In genomic region chr6:127102299-127102698, GRCh38 we compare ENCODE assay signal across 12 cellular contexts. TPM values are rescaled to one million over a fixed set of nuclear protein-coding genes. Genes with fewer than 3 reads are reported as not detected.
DNase-seq lines count a peak whose midpoint lies in the region; ATAC-seq, FAIRE-seq and TF ChIP-seq lines count a peak whose summit lies in the region.
"Had no signal": no experiment of that assay in that cellular context is flagged by ENCODE, and none has a peak within 500 bp of the region (broad histone marks: within the 10 kb centered on the region; RNA-seq: fewer than 3 reads in every experiment).

No MANE protein-coding gene starts in this region.

- no peaks in the 10 kb centered on the region for H3K36me3 Mint-ChIP-seq in astrocyte (ENCODE audit: low read depth, unreplicated experiment)
- no peaks in the 10 kb centered on the region for H3K36me3 Mint-ChIP-seq in activated CD4-positive, alpha-beta memory T cell treated with anti-CD3 and anti-CD28 coated beads, Interleukin-2, amount 10 ng/mL, durations not matched to agents 7 days and 5 days (ENCODE audit: low read depth)

- H4K20me1 ChIP-seq in astrocyte (ENCODE audit: insufficient read depth, low read length) = no peaks in the 10 kb centered on the region

- no peaks in the 10 kb centered on the region for H3K79me2 ChIP-seq in astrocyte (ENCODE audit: insufficient read depth, low read length)

- TF ChIP-seq CTCF in astrocyte (IDR thresholded peaks at IDR 0.05; ENCODE audit: insufficient read depth, low read depth, low read length) (no peak), left lung (IDR thresholded peaks at IDR 0.05) (no peak), GM10248 (IDR thresholded peaks at IDR 0.05; ENCODE audit: control extremely low read depth, extremely low read depth, low read depth, missing control alignments) (no peak)

- H2AFZ ChIP-seq in astrocyte (ENCODE audit: low read depth, low read length) = no peak overlapping the region

- no peaks in the 10 kb centered on the region for H3K36me3 ChIP-seq in astrocyte (ENCODE audit: insufficient read depth, low read length)
- H3K36me3 ChIP-seq in left lung = no peaks in the 10 kb centered on the region

- FAIRE-seq in astrocyte (lab: Jason Lieb, UNC) = peak; percentile 92
- FAIRE-seq: GM12878 had no signal

- H3K27me3 Mint-ChIP-seq in astrocyte (ENCODE audit: low read depth, unreplicated experiment) = no peaks in the 10 kb centered on the region
- peaks cover 10% of the 10 kb centered on the region for H3K27me3 Mint-ChIP-seq in activated CD4-positive, alpha-beta memory T cell treated with anti-CD3 and anti-CD28 coated beads, Interleukin-2, amount 10 ng/mL, durations not matched to agents 7 days and 5 days

- CTCF ChIA-PET in activated CD4-positive, alpha-beta memory T cell treated with anti-CD3 and anti-CD28 coated beads, Interleukin-2, amount 10 ng/mL, durations not matched to agents 7 days and 5 days (lab: Charles Lee) = no interaction called here
- CTCF ChIA-PET in GM10248 (lab: Yijun Ruan, JAX) = no interaction called here

- DNase-seq in AG08395 (ENCODE audit: low spot score) (peak; percentile 80), LHCN-M2 (ENCODE audit: low read depth) (peak; percentile 84), astrocyte (ENCODE audit: low read depth) (peak; percentile 85), left lung (no peak), inferior parietal cortex (ENCODE audit: extremely low spot score) (no peak), GM10248 (ENCODE audit: extremely low spot score) (no peak)
- DNase-seq in activated CD4-positive, alpha-beta memory T cell treated with anti-CD3 and anti-CD28 coated beads, Interleukin-2, amount 10 ng/mL, durations not matched to agents 7 days and 5 days = no peak
- DNase-seq in activated naive CD4-positive, alpha-beta T cell treated with anti-CD3 and anti-CD28 coated beads, Interleukin-2, amount 50 U/mL, for 16 hours = no peak
- DNase-seq: activated naive CD8-positive, alpha-beta T cell treated with anti-CD3 and anti-CD28 coated beads, Interleukin-2, amount 50 U/mL, for 24 hours; CD4-positive, alpha-beta T cell had no signal

- no peak overlapping the region for H3K4me3 Mint-ChIP-seq in astrocyte (ENCODE audit: unreplicated experiment)
- no peak overlapping the region for H3K4me3 Mint-ChIP-seq in activated CD4-positive, alpha-beta memory T cell treated with anti-CD3 and anti-CD28 coated beads, Interleukin-2, amount 10 ng/mL, durations not matched to agents 7 days and 5 days
- H3K4me3 Mint-ChIP-seq: activated naive CD8-positive, alpha-beta T cell treated with anti-CD3 and anti-CD28 coated beads, Interleukin-2, amount 50 U/mL, for 24 hours; CD4-positive, alpha-beta T cell had no signal

- peak; percentile 85 for ATAC-seq in left lung
- ATAC-seq: activated naive CD8-positive, alpha-beta T cell treated with anti-CD3 and anti-CD28 coated beads, Interleukin-2, amount 50 U/mL, for 24 hours; GM12878 had no signal

- no peak overlapping the region for H3K27ac Mint-ChIP-seq in astrocyte (ENCODE audit: unreplicated experiment)
- H3K27ac Mint-ChIP-seq in activated CD4-positive, alpha-beta memory T cell treated with anti-CD3 and anti-CD28 coated beads, Interleukin-2, amount 10 ng/mL, durations not matched to agents 7 days and 5 days = no peak overlapping the region
- H3K27ac Mint-ChIP-seq: activated naive CD8-positive, alpha-beta T cell treated with anti-CD3 and anti-CD28 coated beads, Interleukin-2, amount 50 U/mL, for 24 hours; CD4-positive, alpha-beta T cell had no signal

- no peak overlapping the region for H3K9ac ChIP-seq in astrocyte (ENCODE audit: low read length)

- no peak overlapping the region for H3K4me2 ChIP-seq in astrocyte (ENCODE audit: low read length)

- peaks cover 21% of the 10 kb centered on the region for H3K4me1 Mint-ChIP-seq in astrocyte (ENCODE audit: low read depth, unreplicated experiment)
- H3K4me1 Mint-ChIP-seq in activated CD4-positive, alpha-beta memory T cell treated with anti-CD3 and anti-CD28 coated beads, Interleukin-2, amount 10 ng/mL, durations not matched to agents 7 days and 5 days = no peaks in the 10 kb centered on the region
- H3K4me1 Mint-ChIP-seq: activated naive CD8-positive, alpha-beta T cell treated with anti-CD3 and anti-CD28 coated beads, Interleukin-2, amount 50 U/mL, for 24 hours had no signal

- H3K9me3 ChIP-seq in astrocyte (ENCODE audit: insufficient read depth, low read depth, low read length) (no peaks in the 10 kb centered on the region), left lung (no peaks in the 10 kb centered on the region)

- H3K4me1 ChIP-seq in astrocyte (ENCODE audit: insufficient read depth, low read length) = no peaks in the 10 kb centered on the region
- H3K4me1 ChIP-seq in left lung = peaks cover 6 to 13% of the 10 kb centered on the region in 2 donors

- H3K27me3 ChIP-seq in astrocyte (ENCODE audit: insufficient read depth, low read length) (peaks cover 3% of the 10 kb centered on the region), left lung (peaks cover 0 to 1% of the 10 kb centered on the region in 2 donors)

- H3K9me3 Mint-ChIP-seq in astrocyte (ENCODE audit: unreplicated experiment) = no peaks in the 10 kb centered on the region
- no peaks in the 10 kb centered on the region for H3K9me3 Mint-ChIP-seq in activated CD4-positive, alpha-beta memory T cell treated with anti-CD3 and anti-CD28 coated beads, Interleukin-2, amount 10 ng/mL, durations not matched to agents 7 days and 5 days
- H3K9me3 Mint-ChIP-seq: activated naive CD8-positive, alpha-beta T cell treated with anti-CD3 and anti-CD28 coated beads, Interleukin-2, amount 50 U/mL, for 24 hours; CD4-positive, alpha-beta T cell had no signal

- POLR2A ChIA-PET in activated CD4-positive, alpha-beta memory T cell treated with anti-CD3 and anti-CD28 coated beads, Interleukin-2, amount 10 ng/mL, durations not matched to agents 7 days and 5 days (lab: Charles Lee) = no interaction called here
- POLR2A ChIA-PET in GM10248 (lab: Yijun Ruan, JAX) = no interaction called here

- intact Hi-C loops in left lung (cut with DNase I) = no loop called here

- no peak overlapping the region for H3K27ac ChIP-seq in astrocyte (ENCODE audit: low read depth, low read length)
- peak overlapping the region in 1 of 2 donors; percentile 38 for H3K27ac ChIP-seq in left lung

- H3K4me3 ChIP-seq in astrocyte (ENCODE audit: insufficient read depth, low read depth, low read length) (no peak overlapping the region), left lung (no peak overlapping the region)
- H3K4me3 ChIP-seq: GM12878 had no signal

RNA-seq across cellular contexts. Expression of gene RSPO3, which starts 16.2 kb away (rescaled TPM):
- total RNA-seq in LHCN-M2 (2014; rRNA removed) (not detected in 2 replicates), astrocyte (2.6 and 4.5 TPM in 2 replicates), left lung (10 to 100 TPM in 1 of 2 donors, 1 to 10 TPM in 1; 4.9 to 12.9 TPM)
- polyA plus RNA-seq in LHCN-M2 (2012) = 0.09 TPM
- not detected for total RNA-seq in activated CD4-positive, alpha-beta memory T cell treated with anti-CD3 and anti-CD28 coated beads, Interleukin-2, amount 10 ng/mL, durations not matched to agents 7 days and 5 days
- total RNA-seq: CD4-positive, alpha-beta T cell; GM12878; SK-MEL-5 had no signal

Comparison
In these comparisons a context has a peak if more than half of its experiments do, and no peak if none do; other contexts are left out.
1. DNase-seq: peak in AG08395 (single experiment), LHCN-M2 (single experiment) and astrocyte (single experiment); none in left lung (0 of 2), inferior parietal cortex (single experiment), activated CD4-positive, alpha-beta memory T cell treated with anti-CD3 and anti-CD28 coated beads, Interleukin-2, amount 10 ng/mL, durations not matched to agents 7 days and 5 days (single experiment), activated naive CD4-positive, alpha-beta T cell treated with anti-CD3 and anti-CD28 coated beads, Interleukin-2, amount 50 U/mL, for 16 hours (single experiment) and GM10248 (single experiment).